In the genomic region with DNA sequence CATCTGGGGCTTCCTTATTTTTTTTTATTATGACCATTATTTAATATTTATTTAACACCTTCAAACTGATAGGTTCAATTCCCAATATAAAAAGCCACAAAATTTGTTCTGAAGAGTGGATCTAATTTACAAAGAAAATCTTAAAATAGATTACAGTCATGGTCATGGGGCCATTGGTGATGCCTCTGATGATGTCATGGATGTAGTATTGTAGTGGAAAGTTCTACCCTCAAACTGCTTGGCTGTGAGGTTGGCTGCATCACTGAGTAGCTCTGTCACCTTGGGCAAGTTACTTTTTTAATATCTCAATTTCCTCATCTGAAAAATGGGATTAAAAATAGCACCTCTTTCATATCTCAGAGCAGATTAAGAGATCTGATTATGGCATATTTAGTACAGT, we compare ENCODE assay signal across 22 cellular contexts.
DNase-seq lines count a peak whose midpoint lies in the region; ATAC-seq and TF ChIP-seq lines count a peak whose summit lies in the region.
"Had no signal": no experiment of that assay in that cellular context is flagged by ENCODE, and none has a peak within 500 bp of the region (broad histone marks: within the 10 kb centered on the region; RNA-seq: fewer than 3 reads in every experiment).

No MANE protein-coding gene starts in this region.

- no peaks in the 10 kb centered on the region for H3K27me3 Mint-ChIP-seq in activated CD4-positive, alpha-beta T cell treated with anti-CD3 and anti-CD28 coated beads, Interleukin-2, amount 10 ng/mL, durations not matched to agents 7 days and 5 days
- H3K27me3 Mint-ChIP-seq: activated naive CD4-positive, alpha-beta T cell treated with anti-CD3 and anti-CD28 coated beads, Interleukin-2, amount 50 U/mL, for 24 hours had no signal

- no peaks in the 10 kb centered on the region for H3K36me3 Mint-ChIP-seq in activated CD4-positive, alpha-beta T cell treated with anti-CD3 and anti-CD28 coated beads, Interleukin-2, amount 10 ng/mL, durations not matched to agents 7 days and 5 days (ENCODE audit: low read depth)
- H3K36me3 Mint-ChIP-seq: activated naive CD4-positive, alpha-beta T cell treated with anti-CD3 and anti-CD28 coated beads, Interleukin-2, amount 50 U/mL, for 24 hours had no signal

- TF ChIP-seq CTCF in 22Rv1 (IDR thresholded peaks at IDR 0.05), result no peak
- no peak for TF ChIP-seq CTCF in foreskin keratinocyte (conservative IDR thresholded peaks at IDR 0.05)

- H3K27ac Mint-ChIP-seq in activated CD4-positive, alpha-beta T cell treated with anti-CD3 and anti-CD28 coated beads, Interleukin-2, amount 10 ng/mL, durations not matched to agents 7 days and 5 days, result no peak overlapping the region
- H3K27ac Mint-ChIP-seq: activated naive CD4-positive, alpha-beta T cell treated with anti-CD3 and anti-CD28 coated beads, Interleukin-2, amount 50 U/mL, for 24 hours; GM23338; T-helper 1 cell treated with Interleukin-12 subunit alpha and Interleukin-12 subunit beta and Interleukin-4 antibody, amounts not matched to agents 30 μg/mL and 1 μg/mL, for 36 hours had no signal

- no peaks in the 10 kb centered on the region for H3K9me3 Mint-ChIP-seq in activated CD4-positive, alpha-beta T cell treated with anti-CD3 and anti-CD28 coated beads, Interleukin-2, amount 10 ng/mL, durations not matched to agents 7 days and 5 days
- H3K9me3 Mint-ChIP-seq: activated naive CD4-positive, alpha-beta T cell treated with anti-CD3 and anti-CD28 coated beads, Interleukin-2, amount 50 U/mL, for 24 hours; GM23338; T-helper 1 cell treated with Interleukin-12 subunit alpha and Interleukin-12 subunit beta and Interleukin-4 antibody, amounts not matched to agents 30 μg/mL and 1 μg/mL, for 36 hours had no signal

- H3K27ac ChIP-seq in 22Rv1 (peak overlapping the region; percentile 81), foreskin keratinocyte (peak overlapping the region; percentile 86)
- H3K27ac ChIP-seq: Peyer's patch, sigmoid colon, upper lobe of right lung had no signal

- H3K4me3 Mint-ChIP-seq in activated CD4-positive, alpha-beta T cell treated with anti-CD3 and anti-CD28 coated beads, Interleukin-2, amount 10 ng/mL, durations not matched to agents 7 days and 5 days, result no peak overlapping the region
- H3K4me3 Mint-ChIP-seq: activated naive CD4-positive, alpha-beta T cell treated with anti-CD3 and anti-CD28 coated beads, Interleukin-2, amount 50 U/mL, for 24 hours; GM23338; T-helper 1 cell treated with Interleukin-12 subunit alpha and Interleukin-12 subunit beta and Interleukin-4 antibody, amounts not matched to agents 30 μg/mL and 1 μg/mL, for 36 hours had no signal

- CTCF ChIA-PET in activated CD4-positive, alpha-beta T cell treated with anti-CD3 and anti-CD28 coated beads, Interleukin-2, amount 10 ng/mL, durations not matched to agents 7 days and 5 days (lab: Charles Lee), result no interaction called here

- peak; percentile 81 for DNase-seq in HCEC 1CT
- DNase-seq in astrocyte of the hippocampus (ENCODE audit: low read depth, low spot score), result peak; percentile 36
- DNase-seq in foreskin keratinocyte, result peak in 1 of 2 donors; percentile 61
- no peak for DNase-seq in activated CD4-positive, alpha-beta T cell treated with anti-CD3 and anti-CD28 coated beads, Interleukin-2, amount 10 ng/mL, durations not matched to agents 7 days and 5 days
- DNase-seq: ACHN; activated CD4-positive, CD25-positive, alpha-beta regulatory T cell treated with anti-CD3 and anti-CD28 coated beads, Interleukin-2, amount 50 U/mL, for 72 hours; activated CD8-positive, alpha-beta memory T cell treated with anti-CD3 and anti-CD28 coated beads, Interleukin-2, amount 50 U/mL, for 48 hours; Kasumi-1; mesendoderm; NCI-H1694 treated with DMSO at 0.1 percent for 48 hours; NCI-H524 treated with DMSO at 0.1 percent for 48 hours; Peyer's patch; sigmoid colon; stimulated activated naive CD4-positive, alpha-beta T cell; upper lobe of right lung had no signal

- H3K27me3 ChIP-seq in foreskin keratinocyte, result no peaks in the 10 kb centered on the region
- H3K27me3 ChIP-seq: Peyer's patch, sigmoid colon, upper lobe of right lung had no signal

- H3K4me1 ChIP-seq in foreskin keratinocyte, result peaks cover 25% of the 10 kb centered on the region
- H3K4me1 ChIP-seq: Peyer's patch, sigmoid colon, upper lobe of right lung had no signal

- H3K4me1 Mint-ChIP-seq in activated CD4-positive, alpha-beta T cell treated with anti-CD3 and anti-CD28 coated beads, Interleukin-2, amount 10 ng/mL, durations not matched to agents 7 days and 5 days, result no peaks in the 10 kb centered on the region
- H3K4me1 Mint-ChIP-seq: activated naive CD4-positive, alpha-beta T cell treated with anti-CD3 and anti-CD28 coated beads, Interleukin-2, amount 50 U/mL, for 24 hours had no signal

- POLR2A ChIA-PET in activated CD4-positive, alpha-beta T cell treated with anti-CD3 and anti-CD28 coated beads, Interleukin-2, amount 10 ng/mL, durations not matched to agents 7 days and 5 days (lab: Charles Lee), result no interaction called here

- peak; percentile 59 for ATAC-seq in foreskin keratinocyte
- ATAC-seq in GM19328 (IDR thresholded peaks at IDR 0.05; ENCODE audit: unreplicated experiment), result no peak
- no peak for ATAC-seq in HG02970 (IDR thresholded peaks at IDR 0.05; ENCODE audit: low FRiP score, unreplicated experiment)
- ATAC-seq in HG03571 (IDR thresholded peaks at IDR 0.05; ENCODE audit: unreplicated experiment), result no peak
- ATAC-seq: GM23338, upper lobe of right lung had no signal
